22 cellular contexts compared by ENCODE assay signal in genomic region chr2:65974067-65974723, GRCh38.
A peak's percentile ranks its signal among the peaks of the same experiment; 100 is the strongest.
DNase-seq lines count a peak whose midpoint lies in the region; ATAC-seq and TF ChIP-seq lines count a peak whose summit lies in the region.
"Had no signal": no experiment of that assay in that cellular context is flagged by ENCODE, and none has a peak within 500 bp of the region (broad histone marks: within the 10 kb centered on the region; RNA-seq: fewer than 3 reads in every experiment).

No MANE protein-coding gene starts in this region.

- no peaks in the 10 kb centered on the region for H4K20me1 ChIP-seq in smooth muscle cell (ENCODE audit: low read depth)

- H3K4me3 Mint-ChIP-seq in effector memory CD8-positive, alpha-beta T cell: no peak overlapping the region
- H3K4me3 Mint-ChIP-seq: activated T-helper 1 cell treated with anti-CD3 and anti-CD28 coated beads, Interleukin-12 subunit alpha, Interleukin-12 subunit beta, Interleukin-2, Interleukin-4 antibody, amounts not matched to agents 30 ng/mL and 10 ng/mL and 1 ng/mL, durations not matched to agents 14 hours and 24 hours and 36 hours; mesothelial cell of epicardium had no signal

- H3K36me3 ChIP-seq in RWPE2 (ENCODE audit: low read depth) (no peaks in the 10 kb centered on the region), smooth muscle cell (ENCODE audit: low read depth) (no peaks in the 10 kb centered on the region)

- H3K27ac ChIP-seq in RWPE2 (ENCODE audit: poor library complexity, severe bottlenecking): no peak overlapping the region
- no peak overlapping the region for H3K27ac ChIP-seq in smooth muscle cell (ENCODE audit: low read depth)
- H3K27ac ChIP-seq: body of pancreas, testis had no signal

- no peaks in the 10 kb centered on the region for H3K36me3 Mint-ChIP-seq in effector memory CD8-positive, alpha-beta T cell (ENCODE audit: insufficient read depth)

- 94% methylated on average over 3 of the region's 3 CpGs for WGBS in smooth muscle cell (ENCODE audit: low lambda C conversion rate)

- H2AFZ ChIP-seq in smooth muscle cell (ENCODE audit: low read depth): no peak overlapping the region

- H3K27me3 Mint-ChIP-seq in effector memory CD8-positive, alpha-beta T cell: no peaks in the 10 kb centered on the region

- H3K27me3 ChIP-seq in RWPE2 (ENCODE audit: insufficient read depth, poor library complexity, severe bottlenecking) (no peaks in the 10 kb centered on the region), smooth muscle cell (ENCODE audit: low read depth) (no peaks in the 10 kb centered on the region)
- H3K27me3 ChIP-seq: body of pancreas, testis had no signal

- H3K4me3 ChIP-seq in RWPE2 (ENCODE audit: severe bottlenecking) (no peak overlapping the region), smooth muscle cell (no peak overlapping the region)
- H3K4me3 ChIP-seq: body of pancreas, testis had no signal

- ATAC-seq in HG02870 (IDR thresholded peaks at IDR 0.05; ENCODE audit: unreplicated experiment) (peak; percentile 97), RWPE2 (ENCODE audit: low read depth) (no peak), omental fat pad (ENCODE audit: low FRiP score) (no peak), GM21528 (IDR thresholded peaks at IDR 0.05; ENCODE audit: low FRiP score, unreplicated experiment) (no peak)
- ATAC-seq in effector memory CD8-positive, alpha-beta T cell (replicated peaks): no peak
- ATAC-seq: body of pancreas had no signal

- no peak overlapping the region for H3K9ac ChIP-seq in smooth muscle cell (ENCODE audit: low read depth)

- H3K9me3 Mint-ChIP-seq in effector memory CD8-positive, alpha-beta T cell: peaks cover 6 to 7% of the 10 kb centered on the region in 2 donors
- H3K9me3 Mint-ChIP-seq: activated T-helper 1 cell treated with anti-CD3 and anti-CD28 coated beads, Interleukin-12 subunit alpha, Interleukin-12 subunit beta, Interleukin-2, Interleukin-4 antibody, amounts not matched to agents 30 ng/mL and 10 ng/mL and 1 ng/mL, durations not matched to agents 14 hours and 24 hours and 36 hours had no signal

- no peak overlapping the region for H3K27ac Mint-ChIP-seq in effector memory CD8-positive, alpha-beta T cell
- H3K27ac Mint-ChIP-seq: activated T-helper 1 cell treated with anti-CD3 and anti-CD28 coated beads, Interleukin-12 subunit alpha, Interleukin-12 subunit beta, Interleukin-2, Interleukin-4 antibody, amounts not matched to agents 30 ng/mL and 10 ng/mL and 1 ng/mL, durations not matched to agents 14 hours and 24 hours and 36 hours; mesothelial cell of epicardium had no signal

- no peaks in the 10 kb centered on the region for H3K9me3 ChIP-seq in RWPE2 (ENCODE audit: severe bottlenecking)
- no peaks in the 10 kb centered on the region for H3K9me3 ChIP-seq in smooth muscle cell (replicated peaks; ENCODE audit: low read depth)
- H3K9me3 ChIP-seq: body of pancreas, testis had no signal

- H3K4me1 ChIP-seq in RWPE2 (ENCODE audit: insufficient read depth, poor library complexity, severe bottlenecking) (no peaks in the 10 kb centered on the region), smooth muscle cell (ENCODE audit: low read depth) (no peaks in the 10 kb centered on the region)
- H3K4me1 ChIP-seq: testis had no signal

- no peak overlapping the region for H3K4me2 ChIP-seq in smooth muscle cell

- H3K4me1 Mint-ChIP-seq in effector memory CD8-positive, alpha-beta T cell (ENCODE audit: low read depth in 2 of 2): no peaks in the 10 kb centered on the region
- H3K4me1 Mint-ChIP-seq: mesothelial cell of epicardium had no signal

- TF ChIP-seq CTCF in RWPE2 (IDR thresholded peaks at IDR 0.05; ENCODE audit: poor library complexity, severe bottlenecking): peak; percentile 9
- TF ChIP-seq CTCF in smooth muscle cell (IDR thresholded peaks at IDR 0.05; ENCODE audit: borderline replicate concordance, insufficient read depth, poor library complexity, severe bottlenecking): peak; percentile 5
- no peak for TF ChIP-seq CTCF in omental fat pad (IDR thresholded peaks at IDR 0.05)

- H3K79me2 ChIP-seq in smooth muscle cell (ENCODE audit: low read depth): no peaks in the 10 kb centered on the region

- peak; percentile 21 for DNase-seq in NCI-H82 (lab: John Stamatoyannopoulos, UW)
- DNase-seq in NCI-H82 treated with DMSO at 0.1 percent for 48 hours (lab: John Stamatoyannopoulos, UW; ENCODE audit: unreplicated experiment): no peak
- DNase-seq in RWPE2 (ENCODE audit: low spot score): no peak
- no peak for DNase-seq in smooth muscle cell (lab: John Stamatoyannopoulos, UW; ENCODE audit: unreplicated experiment)
- DNase-seq in effector memory CD8-positive, alpha-beta T cell: no peak
- DNase-seq in omental fat pad (ENCODE audit: low spot score): no peak
- DNase-seq: 8988T; activated CD4-positive, alpha-beta T cell treated with anti-CD3 and anti-CD28 coated beads, Interleukin-2, amount 50 U/mL, for 1 hour; body of pancreas; Calu3; effector CD8-positive, alpha-beta T cell; GOT3; NCI-H1105 treated with DMSO at 0.1 percent for 48 hours; NCI-H226; nucleus accumbens; stimulated activated CD4-positive, alpha-beta T cell treated with anti-CD3 and anti-CD28 coated beads, Interleukin-12 subunit alpha, Interleukin-12 subunit beta, amount 100 ng/mL, for 4 hours; T-helper 1 cell; testis had no signal

- H3F3A ChIP-seq in smooth muscle cell (ENCODE audit: low read depth): no peaks in the 10 kb centered on the region

Comparison
In these comparisons a context has a peak if more than half of its experiments do, and no peak if none do; other contexts are left out.
1. CTCF ChIP-seq: peak in RWPE2 (single experiment) and smooth muscle cell (single experiment); none in omental fat pad (0 of 3).